15 cellular contexts compared by ENCODE assay signal in the genomic region with DNA sequence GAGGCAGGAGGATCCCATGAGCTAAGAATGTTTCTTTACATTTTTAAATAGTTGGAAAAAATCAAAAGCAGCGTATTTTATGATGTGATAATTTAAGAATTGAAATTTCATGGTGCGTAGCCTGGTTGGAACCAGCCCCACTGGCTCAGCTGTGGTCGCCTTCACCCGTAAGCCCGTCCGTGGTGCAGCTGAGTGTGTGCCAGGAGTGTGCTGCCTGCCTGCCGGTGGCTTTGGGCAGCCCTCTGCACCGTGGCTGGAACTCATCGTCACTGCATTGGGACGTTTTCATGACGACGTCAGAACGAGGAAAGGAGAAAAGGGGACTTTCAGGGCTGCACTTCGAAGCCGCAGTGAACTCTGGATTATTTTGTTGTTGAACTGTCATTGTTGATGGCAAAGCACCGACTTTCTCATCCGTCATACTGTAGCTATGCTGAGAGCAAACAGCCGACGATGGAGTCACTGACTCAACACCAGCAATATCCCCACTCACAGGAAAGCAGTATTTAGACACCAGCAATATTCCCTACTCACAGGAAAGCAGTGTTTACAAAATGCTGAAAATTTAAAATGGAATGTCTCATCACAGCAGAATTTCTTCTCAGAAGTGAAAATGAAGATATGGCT.
"Had no signal": no experiment of that assay in that cellular context is flagged by ENCODE, and none has a peak within 500 bp of the region (broad histone marks: within the 10 kb centered on the region; RNA-seq: fewer than 3 reads in every experiment).

No MANE protein-coding gene starts in this region.

- H3K27me3 ChIP-seq: colonic mucosa, transverse colon had no signal

- H3K36me3 ChIP-seq: colonic mucosa had no signal

- H3K27ac ChIP-seq: colonic mucosa, transverse colon had no signal

- DNase-seq: activated CD4-positive, alpha-beta T cell treated with anti-CD3 and anti-CD28 coated beads, Interleukin-2, amount 50 U/mL, for 4 hours; activated CD4-positive, CD25-positive, alpha-beta regulatory T cell treated with anti-CD3 and anti-CD28 coated beads, Interleukin-2, amount 50 U/mL, for 72 hours; activated effector memory CD4-positive, alpha-beta T cell treated with Interleukin-2 at 50 U/mL for 16 hours; activated T-cell treated with anti-CD3 and anti-CD28 coated beads, Interleukin-2, amount 50 U/mL, for 24 hours; amniotic stem cell; colonic mucosa; effector CD4-positive, alpha-beta T cell; hippocampal formation; left cardiac atrium; naive thymus-derived CD8-positive, alpha-beta T cell; stimulated activated CD4-positive, alpha-beta T cell treated with anti-CD3 and anti-CD28 coated beads, Interleukin-1b, Interleukin-23, amount 100 ng/mL, for 48 hours; stimulated activated naive B cell treated with anti-CD40 and anti-IgM and Interleukin-4, amounts not matched to agents 10 μg/mL and 1 μg/mL and 100 μg/mL, for 72 hours; T-helper 17 cell; transverse colon had no signal

- H3K4me3 ChIP-seq: colonic mucosa, lung, transverse colon had no signal

- H3K4me1 ChIP-seq: colonic mucosa had no signal

- H3K9me3 ChIP-seq: colonic mucosa, transverse colon had no signal
